ENCODE assay signal across 9 cellular contexts in genomic region chr19:1811472-1811894, GRCh38. TPM values are rescaled to one million over a fixed set of nuclear protein-coding genes. Genes with fewer than 3 reads are reported as not detected.
DNase-seq lines count a peak whose midpoint lies in the region; ATAC-seq and TF ChIP-seq lines count a peak whose summit lies in the region.
"Had no signal": no experiment of that assay in that cellular context is flagged by ENCODE, and none has a peak within 500 bp of the region (broad histone marks: within the 10 kb centered on the region; RNA-seq: fewer than 3 reads in every experiment).

No MANE protein-coding gene starts in this region.

- TF ChIP-seq CTCF in OCI-LY7 (conservative IDR thresholded peaks at IDR 0.05; ENCODE audit: low read length), result no peak

- intact Hi-C loops in OCI-LY7 (cut with micrococcal nuclease; ENCODE audit: unreplicated experiment), result loop anchor here (5.0 kb wide), 1 partner anchor 204 kb away; the partner anchor contains the start of gene UQCR11
- intact Hi-C loops in activated naive CD4-positive, alpha-beta T cell treated with anti-CD3 and anti-CD28 coated beads for 36 hours (cut with micrococcal nuclease), result loop anchor here (5.0 kb wide), 1 partner anchor 34 kb away; no protein-coding TSS in a partner anchor
- intact Hi-C loops in right cardiac atrium (cut with DNase I), result no loop called here

- H3K4me3 ChIP-seq in OCI-LY7 (ENCODE audit: low read depth, low read length, poor library complexity, severe bottlenecking), result peak overlapping the region; percentile 69
- no peak overlapping the region for H3K4me3 ChIP-seq in right cardiac atrium (ENCODE audit: low read length)

- H3K36me3 Mint-ChIP-seq in activated naive CD4-positive, alpha-beta T cell treated with anti-CD3 and anti-CD28 coated beads for 36 hours (ENCODE audit: low read depth), result peaks cover 1% of the 10 kb centered on the region

- ATAC-seq in right cardiac atrium (peak; percentile 4 to 8), GM21786 (IDR thresholded peaks at IDR 0.05; ENCODE audit: unreplicated experiment) (no peak), HG03159 (IDR thresholded peaks at IDR 0.05; ENCODE audit: unreplicated experiment) (no peak), GM21723 (IDR thresholded peaks at IDR 0.05; ENCODE audit: unreplicated experiment) (no peak)

- H3K9me3 ChIP-seq in OCI-LY7 (ENCODE audit: low read length) (no peaks in the 10 kb centered on the region), right cardiac atrium (ENCODE audit: control insufficient read depth, low read length) (no peaks in the 10 kb centered on the region)

- peaks cover 13% of the 10 kb centered on the region; the same call in 1 of the 2 replicates for H3K36me3 ChIP-seq in OCI-LY7 (ENCODE audit: insufficient read depth, low read length)

- H3K9me2 ChIP-seq in OCI-LY7 (ENCODE audit: insufficient read depth, low read length), result no peaks in the 10 kb centered on the region

- H3K9me3 Mint-ChIP-seq in activated naive CD4-positive, alpha-beta T cell treated with anti-CD3 and anti-CD28 coated beads for 36 hours, result no peaks in the 10 kb centered on the region

- CTCF ChIA-PET in OCI-LY7 (lab: Charles Lee; ENCODE audit: unreplicated experiment), result interaction anchor here (0.6 kb wide), 1 partner anchor 30 kb away, joined by 4 read pairs; no protein-coding TSS in a partner anchor
- CTCF ChIA-PET in activated naive CD4-positive, alpha-beta T cell treated with anti-CD3 and anti-CD28 coated beads for 36 hours (lab: Charles Lee), result interaction anchor here (1.1 to 1.7 kb wide), 2 partner anchors 18 to 27 kb away, joined by 4 to 6 read pairs; no protein-coding TSS in a partner anchor

- DNase-seq in EL (peak; percentile 74), OCI-LY7 (ENCODE audit: low spot score) (peak; percentile 15), right cardiac atrium (peak; percentile 74 to 86 (median 86))
- peak; percentile 72 for DNase-seq in activated naive CD4-positive, alpha-beta T cell treated with anti-CD3 and anti-CD28 coated beads for 36 hours
- DNase-seq in stimulated activated CD4-positive, alpha-beta T cell treated with anti-CD3 and anti-CD28 coated beads, Interleukin-12 subunit alpha, Interleukin-12 subunit beta, amount 100 ng/mL, for 48 hours (ENCODE audit: low read depth in 2 of 3, low spot score in 1 of 3), result peak; percentile 36 to 38 (median 37)

- peak overlapping the region; percentile 14; the same call in 1 of the 2 replicates for H2AFZ ChIP-seq in OCI-LY7 (ENCODE audit: low read length)

- H3K79me2 ChIP-seq in OCI-LY7 (ENCODE audit: insufficient read depth, low read depth, low read length), result no peaks in the 10 kb centered on the region

- peaks cover 13% of the 10 kb centered on the region for H3K4me1 Mint-ChIP-seq in activated naive CD4-positive, alpha-beta T cell treated with anti-CD3 and anti-CD28 coated beads for 36 hours (ENCODE audit: low read depth)

- H3K27me3 Mint-ChIP-seq in activated naive CD4-positive, alpha-beta T cell treated with anti-CD3 and anti-CD28 coated beads for 36 hours (ENCODE audit: low read depth), result no peaks in the 10 kb centered on the region

- H3K27ac ChIP-seq in OCI-LY7 (ENCODE audit: low read depth, low read length, poor library complexity, severe bottlenecking) (no peak overlapping the region), right cardiac atrium (ENCODE audit: low read length) (no peak overlapping the region)

- peak overlapping the region; percentile 75 for H3K4me3 Mint-ChIP-seq in activated naive CD4-positive, alpha-beta T cell treated with anti-CD3 and anti-CD28 coated beads for 36 hours

- H3K4me1 ChIP-seq in OCI-LY7 (ENCODE audit: insufficient read depth, low read length, poor library complexity, severe bottlenecking) (peaks cover 18% of the 10 kb centered on the region), right cardiac atrium (ENCODE audit: control insufficient read depth, insufficient read depth, low read length) (peaks cover 3% of the 10 kb centered on the region)

- POLR2A ChIA-PET in OCI-LY7 (lab: Charles Lee), result interaction anchor here (0.7 kb wide), 1 partner anchor 10 kb away, joined by 5 read pairs; no protein-coding TSS in a partner anchor

- H3K4me2 ChIP-seq in OCI-LY7 (ENCODE audit: low read length), result peak overlapping the region; percentile 60

- WGBS in right cardiac atrium, result 19% methylated on average over 13 of the region's 13 CpGs

- BruUV-seq in OCI-LY7 (replicated peaks; lab: Mats Ljungman, UMichigan), result no TSS peak

- no peaks in the 10 kb centered on the region for H4K20me1 ChIP-seq in OCI-LY7 (ENCODE audit: insufficient read depth, low read length)

- H3K27me3 ChIP-seq in right cardiac atrium (ENCODE audit: control insufficient read depth, insufficient read depth), result no peaks in the 10 kb centered on the region

- H3K27ac Mint-ChIP-seq in activated naive CD4-positive, alpha-beta T cell treated with anti-CD3 and anti-CD28 coated beads for 36 hours, result peak overlapping the region; percentile 22

RNA-seq across cellular contexts. Expression of gene ATP8B3, which starts 0.6 kb away (rescaled TPM):
- total RNA-seq in OCI-LY7 (2014; rRNA removed; shearing (Covaris generic)), result 5.9 and 7.4 TPM in 2 replicates
- total RNA-seq in OCI-LY7 (2022) (19.3 and 21.2 TPM in 2 replicates), right cardiac atrium (1 to 10 TPM in 3 of 4 donors, under 1 TPM in 1; 0.53 to 1.9 (median 1.5) TPM)
- 1 to 10 TPM; 6.1 to 8.4 TPM for total RNA-seq in activated naive CD4-positive, alpha-beta T cell treated with anti-CD3 and anti-CD28 coated beads for 36 hours
- 0.97 TPM for polyA plus RNA-seq in right cardiac atrium

RNA-seq across cellular contexts. Expression of gene REXO1, which starts 36.8 kb away (rescaled TPM):
- 13.9 and 24.0 TPM in 2 replicates for total RNA-seq in OCI-LY7 (2014; rRNA removed; shearing (Covaris generic))
- total RNA-seq in OCI-LY7 (2022) (52.8 and 54.9 TPM in 2 replicates), right cardiac atrium (10 to 100 TPM; 12.8 to 22.1 (median 17.4) TPM)
- total RNA-seq in activated naive CD4-positive, alpha-beta T cell treated with anti-CD3 and anti-CD28 coated beads for 36 hours, result 10 to 100 TPM; 39.8 to 47.6 TPM
- 15.3 TPM for polyA plus RNA-seq in right cardiac atrium

RNA-seq across cellular contexts. Expression of gene KLF16, which starts 51.9 kb away (rescaled TPM):
- total RNA-seq in OCI-LY7 (2014; rRNA removed; shearing (Covaris generic)), result 9.4 and 9.6 TPM in 2 replicates
- total RNA-seq in OCI-LY7 (2022), result 39.1 and 44.4 TPM in 2 replicates
- 10 to 100 TPM; 13.5 to 15.0 TPM for total RNA-seq in activated naive CD4-positive, alpha-beta T cell treated with anti-CD3 and anti-CD28 coated beads for 36 hours
- 10 to 100 TPM in 1 of 4 donors, 1 to 10 TPM in 3; 6.4 to 11.1 (median 7.3) TPM for total RNA-seq in right cardiac atrium
- polyA plus RNA-seq in right cardiac atrium, result 4.5 TPM

RNA-seq across cellular contexts. Expression of gene ONECUT3, which starts 58.2 kb away (rescaled TPM):
- not detected in 2 replicates for total RNA-seq in OCI-LY7 (2014; rRNA removed; shearing (Covaris generic))
- total RNA-seq in OCI-LY7 (2022), result not detected in 2 replicates
- not detected for total RNA-seq in activated naive CD4-positive, alpha-beta T cell treated with anti-CD3 and anti-CD28 coated beads for 36 hours
- not detected for total RNA-seq in right cardiac atrium
- polyA plus RNA-seq in right cardiac atrium, result not detected
- total RNA-seq: SK-MEL-5 had no signal

Comparison
In these comparisons a context has a peak if more than half of its experiments do, and no peak if none do; other contexts are left out.
1. DNase-seq: peak in every context shown above with its lines; median percentile 86 in right cardiac atrium; 74 in EL; 72 in activated naive CD4-positive, alpha-beta T cell treated with anti-CD3 and anti-CD28 coated beads for 36 hours; 37 in stimulated activated CD4-positive, alpha-beta T cell treated with anti-CD3 and anti-CD28 coated beads, Interleukin-12 subunit alpha, Interleukin-12 subunit beta, amount 100 ng/mL, for 48 hours; 15 in OCI-LY7.
2. ATAC-seq: peak in right cardiac atrium (2 of 2); none in GM21786 (single experiment), HG03159 (single experiment) and GM21723 (single experiment).
3. intact Hi-C loops: an anchor here in OCI-LY7 (5.0 kb wide) and activated naive CD4-positive, alpha-beta T cell treated with anti-CD3 and anti-CD28 coated beads for 36 hours (5.0 kb wide); none called in right cardiac atrium.